In the genomic region with DNA sequence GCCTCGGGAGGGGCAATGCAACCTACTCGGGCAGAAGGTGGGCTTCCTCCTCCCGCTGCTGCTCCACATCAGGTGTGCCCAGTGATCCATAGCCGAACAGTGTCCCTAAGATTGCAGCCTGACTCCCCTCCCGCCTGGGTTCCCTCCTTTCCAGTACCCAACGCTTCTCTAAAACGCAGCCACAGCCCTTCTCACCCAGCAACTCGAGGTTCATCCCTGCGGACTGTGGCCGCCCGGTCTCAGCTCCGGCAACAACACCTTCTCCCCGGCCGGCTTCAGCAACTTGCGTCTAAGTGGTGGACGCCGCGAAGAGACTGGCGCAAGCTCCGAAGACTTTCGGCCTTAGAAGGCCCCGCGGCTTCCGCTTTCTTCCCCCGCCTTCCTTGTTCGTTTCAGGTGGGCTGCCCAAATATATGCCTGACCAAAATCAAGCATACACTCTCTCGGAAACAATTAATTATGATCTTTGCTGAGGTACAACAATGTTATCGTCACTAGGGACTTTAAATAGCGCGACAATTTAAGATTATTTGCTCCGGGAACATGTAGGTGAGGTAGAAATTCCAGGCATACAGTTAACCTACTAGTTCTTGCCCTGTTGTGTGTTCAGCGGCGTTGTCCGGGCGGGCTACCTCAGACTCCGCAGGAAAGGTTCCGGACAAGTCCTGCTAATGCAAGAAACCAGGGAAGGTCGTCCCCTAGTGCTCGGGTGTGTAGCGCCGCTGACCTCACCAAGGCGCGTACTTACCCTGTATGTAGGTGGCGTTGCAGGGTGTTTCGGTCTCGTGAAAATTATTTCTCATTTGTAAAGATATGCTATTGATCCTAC, we compare ENCODE assay signal across 8 cellular contexts. TPM values are rescaled to one million over a fixed set of nuclear protein-coding genes. Genes with fewer than 3 reads are reported as not detected.
DNase-seq lines count a peak whose midpoint lies in the region; FAIRE-seq and TF ChIP-seq lines count a peak whose summit lies in the region.

A gene with protein sequence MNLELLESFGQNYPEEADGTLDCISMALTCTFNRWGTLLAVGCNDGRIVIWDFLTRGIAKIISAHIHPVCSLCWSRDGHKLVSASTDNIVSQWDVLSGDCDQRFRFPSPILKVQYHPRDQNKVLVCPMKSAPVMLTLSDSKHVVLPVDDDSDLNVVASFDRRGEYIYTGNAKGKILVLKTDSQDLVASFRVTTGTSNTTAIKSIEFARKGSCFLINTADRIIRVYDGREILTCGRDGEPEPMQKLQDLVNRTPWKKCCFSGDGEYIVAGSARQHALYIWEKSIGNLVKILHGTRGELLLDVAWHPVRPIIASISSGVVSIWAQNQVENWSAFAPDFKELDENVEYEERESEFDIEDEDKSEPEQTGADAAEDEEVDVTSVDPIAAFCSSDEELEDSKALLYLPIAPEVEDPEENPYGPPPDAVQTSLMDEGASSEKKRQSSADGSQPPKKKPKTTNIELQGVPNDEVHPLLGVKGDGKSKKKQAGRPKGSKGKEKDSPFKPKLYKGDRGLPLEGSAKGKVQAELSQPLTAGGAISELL (minus strand): TSS at position 319 of the 829 bp plus-strand sequence. CDS start 105 bp downstream, at position 214.

- no peaks in the 10 kb centered on the region for H3K36me3 ChIP-seq in ES-I3 (ENCODE audit: insufficient read depth, low read length)
- no peaks in the 10 kb centered on the region for H3K36me3 ChIP-seq in Loucy (ENCODE audit: insufficient read depth, low read length)
- H3K36me3 ChIP-seq in neural cell (ENCODE audit: insufficient read depth, low read length), result no peaks in the 10 kb centered on the region
- H3K36me3 ChIP-seq in stomach smooth muscle (ENCODE audit: control insufficient read depth in 2 of 2, insufficient read depth in 2 of 2, low read length in 2 of 2), result no peaks in the 10 kb centered on the region

- H3K27me3 ChIP-seq in Loucy (ENCODE audit: insufficient read depth, low read length, poor library complexity, severe bottlenecking), result no peaks in the 10 kb centered on the region
- no peaks in the 10 kb centered on the region for H3K27me3 ChIP-seq in neural cell (ENCODE audit: insufficient read depth, low read depth, low read length)
- H3K27me3 ChIP-seq in stomach smooth muscle (ENCODE audit: control insufficient read depth in 1 of 2, insufficient read depth in 2 of 2, low read length in 2 of 2), result no peaks in the 10 kb centered on the region

- H3K79me2 ChIP-seq in Loucy (ENCODE audit: insufficient read depth, low read length) (peaks cover 46% of the 10 kb centered on the region), neural cell (replicated peaks; ENCODE audit: insufficient read depth, low read length) (peaks cover 26% of the 10 kb centered on the region)

- peak; percentile 94 for TF ChIP-seq POLR2A in H54 (IDR thresholded peaks at IDR 0.05; ENCODE audit: low read depth, low read length)

- H2AFZ ChIP-seq in Loucy (ENCODE audit: low read length), result peak within 1 kb of the TSS; percentile 97
- H2AFZ ChIP-seq in neural cell (ENCODE audit: low read depth, low read length), result peak within 1 kb of the TSS; percentile 78

- H3K9ac ChIP-seq in ES-I3 (ENCODE audit: low read depth, low read length) (peak within 1 kb of the TSS; percentile 76), Loucy (ENCODE audit: low read depth, low read length, poor library complexity, severe bottlenecking) (peak within 1 kb of the TSS; percentile 96), neural cell (ENCODE audit: low read length) (peak within 1 kb of the TSS; percentile 79), stomach smooth muscle (ENCODE audit: low read length in 2 of 2) (peak within 1 kb of the TSS; percentile 93 to 99)

- H3K4me1 ChIP-seq in ES-I3 (ENCODE audit: insufficient read depth, low read length) (peaks cover 3% of the 10 kb centered on the region; the same call in 1 of the 2 replicates), Loucy (ENCODE audit: insufficient read depth, low read length, poor library complexity, severe bottlenecking) (peaks cover 38% of the 10 kb centered on the region), stomach smooth muscle (ENCODE audit: control insufficient read depth, insufficient read depth, low read length) (peaks cover 14% of the 10 kb centered on the region)

- TF ChIP-seq EP300 in neural cell (conservative IDR thresholded peaks at IDR 0.05; ENCODE audit: poor library complexity, severe bottlenecking), result peak; percentile 79

- peak; percentile 52 for TF ChIP-seq RAD21 in neural cell (conservative IDR thresholded peaks at IDR 0.05)

- H3K9me2 ChIP-seq in Loucy (replicated peaks; ENCODE audit: low read depth, low read length) (no peaks in the 10 kb centered on the region), neural cell (ENCODE audit: insufficient read depth, low read length) (no peaks in the 10 kb centered on the region)

- H4K20me1 ChIP-seq in Loucy (ENCODE audit: insufficient read depth, low read length, poor library complexity, severe bottlenecking) (peaks cover 38% of the 10 kb centered on the region), neural cell (ENCODE audit: insufficient read depth) (no peaks in the 10 kb centered on the region)

- FAIRE-seq in H54 (lab: Jason Lieb, UNC), result peak; percentile 83

- H3K4me2 ChIP-seq in Loucy (ENCODE audit: low read depth, low read length, poor library complexity, severe bottlenecking) (peak within 1 kb of the TSS; percentile 93), neural cell (ENCODE audit: low read length) (peak within 1 kb of the TSS; percentile 94)

- H3K9me3 ChIP-seq in ES-I3 (ENCODE audit: control insufficient read depth, insufficient read depth, low read length) (no peaks in the 10 kb centered on the region), Loucy (ENCODE audit: insufficient read depth, low read depth, low read length) (no peaks in the 10 kb centered on the region), neural cell (ENCODE audit: low read length) (no peaks in the 10 kb centered on the region), stomach smooth muscle (ENCODE audit: control insufficient read depth in 2 of 2, low read length in 2 of 2) (no peaks in the 10 kb centered on the region)

- peak within 1 kb of the TSS; percentile 91 for H3K27ac ChIP-seq in neural cell (ENCODE audit: low read length)
- H3K27ac ChIP-seq in stomach smooth muscle (ENCODE audit: low read length), result peak within 1 kb of the TSS; percentile 97

- H3F3A ChIP-seq in Loucy (ENCODE audit: low read depth) (peaks cover 3% of the 10 kb centered on the region; the same call in 1 of the 2 replicates), neural cell (ENCODE audit: insufficient read depth, low read length, poor library complexity, severe bottlenecking) (no peaks in the 10 kb centered on the region)

- DNase-seq in H54 (ENCODE audit: insufficient read length, low spot score) (peak; percentile 82), SHP77 (lab: John Stamatoyannopoulos, UW) (peak; percentile 92 to 95), fibroblast of the conjunctiva (ENCODE audit: low read depth) (peak; percentile 97)
- peak; percentile 98 for DNase-seq in activated effector memory CD4-positive, alpha-beta T cell treated with anti-CD3 and anti-CD28 coated beads, Interleukin-2, amount 50 U/mL, for 16 hours

- TF ChIP-seq CTCF in Loucy (conservative IDR thresholded peaks at IDR 0.05; ENCODE audit: low read length) (peak; percentile 80), neural cell (IDR thresholded peaks at IDR 0.05; ENCODE audit: poor library complexity, severe bottlenecking) (peak; percentile 98)

- H3K4me3 ChIP-seq in Loucy (ENCODE audit: low read length, poor library complexity, severe bottlenecking) (peak within 1 kb of the TSS; percentile 100), neural cell (ENCODE audit: low read length) (peak within 1 kb of the TSS; percentile 75), stomach smooth muscle (ENCODE audit: low read length in 2 of 2) (peak within 1 kb of the TSS; percentile 94 to 100)

TF ChIP-seq in neural cell, 6 proteins besides CTCF, POLR2A, EP300 and RAD21:
- TF ChIP-seq EZH2 (IDR thresholded peaks at IDR 0.05; ENCODE audit: borderline replicate concordance, insufficient read depth, low read length, poor library complexity, severe bottlenecking) (no peak), SMC3 (conservative IDR thresholded peaks at IDR 0.05; ENCODE audit: poor library complexity) (peak; percentile 73), REST (IDR thresholded peaks at IDR 0.05; ENCODE audit: borderline replicate concordance) (peak; percentile 33), MXI1 (conservative IDR thresholded peaks at IDR 0.05; ENCODE audit: poor library complexity, severe bottlenecking) (peak; percentile 71), TAF1 (IDR thresholded peaks at IDR 0.05; ENCODE audit: low read depth) (peak; percentile 50), POLR2AphosphoS5 (IDR thresholded peaks at IDR 0.05) (peak; percentile 67)

RNA-seq across cellular contexts. Expression of the gene that starts here (rescaled TPM):
- 17.0 and 24.2 TPM in 2 replicates for polyA plus RNA-seq in neural cell
- polyA minus RNA-seq in neural cell, result 37.3 and 39.2 TPM in 2 replicates

Comparison
In these comparisons a context has a peak if more than half of its experiments do, and no peak if none do; other contexts are left out.
1. Peak in every context shown above with its lines: DNase-seq, H3K4me3 ChIP-seq and H3K27ac ChIP-seq.